Comparison of ENCODE assay signal across 15 cellular contexts in the genomic region with DNA sequence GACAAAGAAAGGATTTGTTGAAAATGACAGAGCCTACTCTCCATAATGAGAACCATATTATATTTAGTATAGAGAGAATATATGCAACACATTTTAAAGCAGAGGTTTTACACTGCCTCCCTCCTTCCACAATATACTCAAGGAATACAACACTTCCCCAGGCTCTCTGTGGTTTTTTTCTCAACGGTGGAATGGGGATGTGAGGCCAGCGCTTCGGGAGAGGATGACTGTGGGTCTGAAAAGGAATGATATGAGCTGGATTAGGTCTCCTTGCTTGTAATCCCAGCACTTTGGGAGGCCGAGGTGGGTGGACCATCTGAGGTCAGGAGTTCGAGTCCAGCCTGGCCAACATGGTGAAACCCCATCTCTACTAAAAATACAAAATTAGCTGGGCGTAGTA.
DNase-seq lines count a peak whose midpoint lies in the region; ATAC-seq, FAIRE-seq and TF ChIP-seq lines count a peak whose summit lies in the region.
"Had no signal": no experiment of that assay in that cellular context is flagged by ENCODE, and none has a peak within 500 bp of the region (broad histone marks: within the 10 kb centered on the region; RNA-seq: fewer than 3 reads in every experiment).

No MANE protein-coding gene starts in this region.

- CTCF ChIA-PET in RWPE1 (lab: Yijun Ruan, JAX): interaction anchor here (1.5 to 1.8 kb wide), 2 partner anchors 86 to 135 kb away, joined by 3 to 14 read pairs; no protein-coding TSS in a partner anchor

- POLR2A ChIA-PET in RWPE1 (lab: Yijun Ruan, JAX; ENCODE audit: low non-redundant PET): no interaction called here

- no peak overlapping the region for H3K4me3 Mint-ChIP-seq in nephron progenitor cell

- H3K27ac Mint-ChIP-seq in nephron progenitor cell: no peak overlapping the region

- FAIRE-seq in small intestine (lab: Jason Lieb, UNC) (no peak), kidney (lab: Jason Lieb, UNC) (no peak)
- FAIRE-seq: RCC 7860 had no signal

- peak overlapping the region; percentile 92 for H3K27ac ChIP-seq in RWPE1
- peak overlapping the region in 49 of 59 donors; percentile 5 to 87 (median 58) for H3K27ac ChIP-seq in dorsolateral prefrontal cortex
- H3K27ac ChIP-seq in small intestine (ENCODE audit: low read depth in 1 of 2, low read length in 1 of 2): peak overlapping the region; percentile 96 to 99
- no peak overlapping the region for H3K27ac ChIP-seq in right lobe of liver
- no peak overlapping the region for H3K27ac ChIP-seq in kidney (ENCODE audit: low read depth in 2 of 2, low read length in 2 of 2)
- H3K27ac ChIP-seq: C4-2B, SJSA1 had no signal

- no peak overlapping the region for H3K9ac ChIP-seq in kidney (ENCODE audit: low read length in 2 of 2)

- no peak for TF ChIP-seq CTCF in AG10803 (conservative IDR thresholded peaks at IDR 0.05; ENCODE audit: low read length)
- no peak for TF ChIP-seq CTCF in RWPE1 (conservative IDR thresholded peaks at IDR 0.05; ENCODE audit: low read depth)
- TF ChIP-seq CTCF in dorsolateral prefrontal cortex (IDR thresholded peaks at IDR 0.05 in 54 of 56, conservative IDR thresholded peaks at IDR 0.05 in 2 of 56; ENCODE audit: low read depth in 1 of 56, partially characterized antibody in 56 of 56): no peak
- no peak for TF ChIP-seq CTCF in right lobe of liver (IDR thresholded peaks at IDR 0.05)
- TF ChIP-seq CTCF in nephron progenitor cell (IDR thresholded peaks at IDR 0.05): no peak
- TF ChIP-seq CTCF in kidney (IDR thresholded peaks at IDR 0.05; ENCODE audit: borderline replicate concordance, extremely low read depth, insufficient read depth): no peak

- H3K4me1 ChIP-seq in small intestine (ENCODE audit: control insufficient read depth in 2 of 2, insufficient read depth in 1 of 2, low read depth in 1 of 2, low read length in 1 of 2) (peaks cover 8 to 10% of the 10 kb centered on the region in 2 donors), right lobe of liver (peaks cover 0 to 17% (median 6%) of the 10 kb centered on the region in 4 donors), kidney (ENCODE audit: control insufficient read depth in 1 of 2, insufficient read depth in 1 of 2, low read depth in 1 of 2, low read length in 2 of 2) (peaks cover 12 to 17% of the 10 kb centered on the region in 2 donors)

- H3K36me3 Mint-ChIP-seq in nephron progenitor cell (ENCODE audit: low read depth): peaks cover 4% of the 10 kb centered on the region

- intact Hi-C loops in dorsolateral prefrontal cortex (cut with DNase I) (loop anchor here (5.0 kb wide), 7 partner anchors 48 to 417 kb away; no protein-coding TSS in a partner anchor), right lobe of liver (cut with DNase I) (no loop called here), kidney (cut with DNase I) (no loop called here)

- H3K4me1 Mint-ChIP-seq in nephron progenitor cell: peaks cover 59% of the 10 kb centered on the region

- H3K9me3 ChIP-seq in small intestine (ENCODE audit: control insufficient read depth, low read depth) (no peaks in the 10 kb centered on the region), right lobe of liver (no peaks in the 10 kb centered on the region), kidney (ENCODE audit: control insufficient read depth in 1 of 2, low read length in 2 of 2) (no peaks in the 10 kb centered on the region)
- H3K9me3 ChIP-seq: HAP-1, SJSA1 had no signal

- H3K27me3 Mint-ChIP-seq in nephron progenitor cell (ENCODE audit: low read depth, poor library complexity): peaks cover 12% of the 10 kb centered on the region

- peaks cover 11% of the 10 kb centered on the region for H3K9me3 Mint-ChIP-seq in nephron progenitor cell

- no peak for TF ChIP-seq POLR2A in right lobe of liver (IDR thresholded peaks at IDR 0.05)

- H3K27me3 ChIP-seq in dorsolateral prefrontal cortex (no peaks in the 10 kb centered on the region), small intestine (ENCODE audit: control insufficient read depth in 2 of 2, insufficient read depth in 2 of 2, low read length in 2 of 2) (no peaks in the 10 kb centered on the region), right lobe of liver (no peaks in the 10 kb centered on the region)
- H3K27me3 ChIP-seq: SJSA1 had no signal

- DNase-seq in AG10803 (ENCODE audit: low read depth) (peak; percentile 57), RWPE1 (ENCODE audit: low spot score) (no peak), dorsolateral prefrontal cortex (no peak), small intestine (no peak), right lobe of liver (no peak), nephron progenitor cell (no peak), kidney (no peak), SIG-M5 (lab: John Stamatoyannopoulos, UW) (no peak)
- DNase-seq: MV-4-11, NCI-H1436, NCI-H510A treated with DMSO at 0.1 percent for 48 hours had no signal

- ATAC-seq in right lobe of liver: no peak

- H3K4me3 ChIP-seq in AG10803 (ENCODE audit: low read length) (no peak overlapping the region), dorsolateral prefrontal cortex (no peak overlapping the region), small intestine (ENCODE audit: low read depth in 1 of 2, low read length in 2 of 2) (no peak overlapping the region), right lobe of liver (no peak overlapping the region), kidney (ENCODE audit: low read length in 2 of 2) (no peak overlapping the region)
- H3K4me3 ChIP-seq: HAP-1, SJSA1 had no signal

- WGBS in small intestine, 3 donors: 73 to 84% (median 83%) methylated on average over 6 of the region's 6 CpGs
- 87% methylated on average over 6 of the region's 6 CpGs for WGBS in right lobe of liver (ENCODE audit: insufficient coverage, low coverage, low lambda C conversion rate, missing lambda C conversion rate)

- H3K36me3 ChIP-seq in small intestine (ENCODE audit: control insufficient read depth in 2 of 2, insufficient read depth in 2 of 2, low read length in 2 of 2): no peaks in the 10 kb centered on the region
- H3K36me3 ChIP-seq in right lobe of liver: no peaks in the 10 kb centered on the region
- H3K36me3 ChIP-seq in kidney (ENCODE audit: control insufficient read depth in 1 of 2, insufficient read depth in 2 of 2, low read length in 2 of 2): no peaks in the 10 kb centered on the region
- H3K36me3 ChIP-seq: HAP-1, SJSA1 had no signal

Comparison
In these comparisons a context has a peak if more than half of its experiments do, and no peak if none do; other contexts are left out.
1. H3K27ac ChIP-seq: peak in RWPE1 (single experiment), dorsolateral prefrontal cortex (49 of 59) and small intestine (2 of 2); none in right lobe of liver (0 of 3) and kidney (0 of 2).
2. intact Hi-C loops: an anchor here in dorsolateral prefrontal cortex (5.0 kb wide); none called in right lobe of liver and kidney.